Comparison of ENCODE assay signal across 8 cellular contexts in genomic region chr13:59680429-59681024, GRCh38.
DNase-seq lines count a peak whose midpoint lies in the region; ATAC-seq and TF ChIP-seq lines count a peak whose summit lies in the region.

No MANE protein-coding gene starts in this region.

- DNase-seq in AML-193 (lab: John Stamatoyannopoulos, UW): peak; percentile 27 to 41
- DNase-seq in NCI-H748 (lab: John Stamatoyannopoulos, UW; ENCODE audit: unreplicated experiment): peak; percentile 52
- DNase-seq in erythroblast (lab: John Stamatoyannopoulos, UW): peak; percentile 21 to 64
- DNase-seq in stromal cell of bone marrow (ENCODE audit: low read depth): peak; percentile 13
- DNase-seq in posterior cingulate gyrus: no peak

- intact Hi-C loops in posterior cingulate gyrus (cut with DNase I): loop anchor here (5.0 kb wide), 1 partner anchor 652 kb away; no protein-coding TSS in a partner anchor

- peak; percentile 52 for ATAC-seq in GM21515 (IDR thresholded peaks at IDR 0.05; ENCODE audit: unreplicated experiment)
- no peak for ATAC-seq in GM18873 (IDR thresholded peaks at IDR 0.05; ENCODE audit: low FRiP score, unreplicated experiment)
- ATAC-seq in HG02981 (IDR thresholded peaks at IDR 0.05; ENCODE audit: unreplicated experiment): no peak

- TF ChIP-seq POLR2A in erythroblast (IDR thresholded peaks at IDR 0.05; ENCODE audit: low read length): no peak

Comparison
In these comparisons a context has a peak if more than half of its experiments do, and no peak if none do; other contexts are left out.
1. DNase-seq: peak in AML-193 (2 of 2), NCI-H748 (single experiment), erythroblast (2 of 2) and stromal cell of bone marrow (single experiment); none in posterior cingulate gyrus (0 of 10).